In the genomic region with DNA sequence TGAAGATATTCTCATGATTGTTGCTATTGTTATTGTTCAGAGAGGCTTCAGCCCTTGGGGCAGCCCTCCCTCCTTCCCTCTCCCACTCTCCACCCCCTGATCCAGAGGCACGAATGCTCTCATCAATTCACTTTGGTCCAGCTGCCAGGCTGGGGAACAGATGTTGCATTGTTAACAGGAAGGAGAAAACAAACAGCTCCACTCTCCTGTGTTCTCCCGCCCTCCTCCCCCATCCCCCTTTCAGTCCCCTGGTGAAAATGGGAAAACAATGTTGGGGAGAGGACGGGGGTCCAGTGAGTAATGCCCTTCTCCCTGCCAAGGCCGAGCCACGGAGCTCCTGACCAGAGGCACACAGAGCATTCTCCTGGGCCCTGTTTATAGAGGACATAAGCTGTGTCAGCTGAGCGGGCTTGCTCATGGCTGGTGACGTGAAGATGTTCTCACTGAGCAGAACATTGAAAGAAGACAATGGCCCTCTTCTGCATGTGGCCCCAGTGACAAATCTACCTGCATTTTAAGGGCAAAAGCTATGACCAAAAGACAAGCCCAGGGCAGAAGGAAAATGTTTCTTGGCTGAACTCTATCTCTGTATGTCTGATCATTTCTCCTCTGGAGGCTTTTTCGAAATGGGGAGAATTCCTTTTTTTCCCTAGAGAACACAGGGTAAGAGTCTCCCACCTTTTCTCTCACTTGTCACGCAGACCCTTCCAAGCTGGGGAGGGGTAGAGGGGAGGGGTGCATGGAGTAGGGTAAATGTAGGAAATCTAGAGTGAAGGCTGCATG, we compare ENCODE assay signal across 12 cellular contexts.
DNase-seq lines count a peak whose midpoint lies in the region; ATAC-seq and TF ChIP-seq lines count a peak whose summit lies in the region.
"Had no signal": no experiment of that assay in that cellular context is flagged by ENCODE, and none has a peak within 500 bp of the region (broad histone marks: within the 10 kb centered on the region; RNA-seq: fewer than 3 reads in every experiment).

No MANE protein-coding gene starts in this region.

- 49 to 64% methylated on average over 9 of the region's 9 CpGs for WGBS in lower leg skin, 2 donors
- 57% methylated on average over 7 of the region's 9 CpGs for WGBS in mesenchymal stem cell

- no peak overlapping the region for H2BK12ac ChIP-seq in mesenchymal stem cell (ENCODE audit: low read length in 2 of 2)

- H3K36me3 Mint-ChIP-seq in activated T-cell treated with anti-CD3 and anti-CD28 coated beads, Interleukin-2, amount 50 U/mL, for 72 hours (ENCODE audit: insufficient read depth in 2 of 2), result peaks cover 0 to 1% of the 10 kb centered on the region in 2 donors

- no peak overlapping the region for H2BK5ac ChIP-seq in mesenchymal stem cell (ENCODE audit: low read depth, low read length, poor library complexity, severe bottlenecking)

- H3K79me1 ChIP-seq in mesenchymal stem cell (replicated peaks; ENCODE audit: low read length, poor library complexity, severe bottlenecking), result no peaks in the 10 kb centered on the region

- no peak overlapping the region for H4K8ac ChIP-seq in mesenchymal stem cell (ENCODE audit: low read length)

- no peak for TF ChIP-seq POLR2A in lower leg skin (IDR thresholded peaks at IDR 0.05)

- H3K18ac ChIP-seq in mesenchymal stem cell (ENCODE audit: low read depth in 1 of 2, low read length in 2 of 2), result no peak overlapping the region

- no peak overlapping the region for H3K4me3 ChIP-seq in lower leg skin (ENCODE audit: low read depth, poor library complexity, severe bottlenecking)
- H3K4me3 ChIP-seq in mesenchymal stem cell (ENCODE audit: insufficient read depth in 1 of 2, low read depth in 1 of 2, low read length in 2 of 2), result no peak overlapping the region

- no peak overlapping the region for H2AK5ac ChIP-seq in mesenchymal stem cell (ENCODE audit: low read length, severe bottlenecking)

- intact Hi-C loops in lower leg skin (cut with DNase I; ENCODE audit: low total_unique reads), result no loop called here

- no peak overlapping the region for H2AFZ ChIP-seq in mesenchymal stem cell (ENCODE audit: low read depth, low read length)

- H2BK120ac ChIP-seq in mesenchymal stem cell (ENCODE audit: low read depth, low read length), result no peak overlapping the region

- ATAC-seq in HG03159 (IDR thresholded peaks at IDR 0.05; ENCODE audit: unreplicated experiment) (no peak), HG03108 (IDR thresholded peaks at IDR 0.05; ENCODE audit: unreplicated experiment) (no peak)
- no peak for ATAC-seq in activated T-cell treated with anti-CD3 and anti-CD28 coated beads, Interleukin-2, amount 50 U/mL, for 72 hours (replicated peaks in 1 of 2)
- ATAC-seq: stimulated activated naive CD8-positive, alpha-beta T cell treated with anti-CD3 and anti-CD28 coated beads, Interleukin-15, Interleukin-2, amounts not matched to agents 100 U/mL and 50 U/mL, for 24 hours had no signal

- no peaks in the 10 kb centered on the region for H3K27me3 Mint-ChIP-seq in activated T-cell treated with anti-CD3 and anti-CD28 coated beads, Interleukin-2, amount 50 U/mL, for 72 hours (ENCODE audit: low read depth)

- no peak overlapping the region for H4K91ac ChIP-seq in mesenchymal stem cell (ENCODE audit: low read length)

- no peaks in the 10 kb centered on the region for H3K9me3 ChIP-seq in mesenchymal stem cell (ENCODE audit: control insufficient read depth, low read length)

- no peak overlapping the region for H3K9ac ChIP-seq in mesenchymal stem cell (ENCODE audit: low read length)

- H3K4ac ChIP-seq in mesenchymal stem cell (ENCODE audit: low read depth in 1 of 2, low read length in 2 of 2), result no peak overlapping the region

- H3K4me2 ChIP-seq in mesenchymal stem cell (ENCODE audit: low read length, poor library complexity, severe bottlenecking), result no peak overlapping the region

- no peaks in the 10 kb centered on the region for H3K27me3 ChIP-seq in mesenchymal stem cell (ENCODE audit: control insufficient read depth in 1 of 2, insufficient read depth in 1 of 2, low read length in 2 of 2)

- no peak overlapping the region for H3K27ac Mint-ChIP-seq in activated T-cell treated with anti-CD3 and anti-CD28 coated beads, Interleukin-2, amount 50 U/mL, for 72 hours

- no peaks in the 10 kb centered on the region for H3K36me3 ChIP-seq in mesenchymal stem cell (ENCODE audit: control insufficient read depth in 1 of 2, insufficient read depth in 2 of 2, low read depth in 1 of 2, low read length in 2 of 2)

- no peak overlapping the region for H2BK15ac ChIP-seq in mesenchymal stem cell (ENCODE audit: low read depth, poor library complexity, severe bottlenecking)

- no peaks in the 10 kb centered on the region for H3K4me1 ChIP-seq in mesenchymal stem cell (ENCODE audit: control insufficient read depth, insufficient read depth, low read depth, low read length)

- DNase-seq in AG08395 (ENCODE audit: low spot score) (peak; percentile 20), NCI-H2029 treated with DMSO at 0.1 percent for 48 hours (lab: John Stamatoyannopoulos, UW) (peak; percentile 70), caudate nucleus (lab: John Stamatoyannopoulos, UW) (peak in 59 of 61 donors; percentile 53 to 99 (median 90)), lower leg skin (ENCODE audit: low spot score in 2 of 2) (peak; percentile 75 to 92), mesenchymal stem cell (no peak)
- DNase-seq in activated T-cell treated with anti-CD3 and anti-CD28 coated beads, Interleukin-2, amount 50 U/mL, for 72 hours, result no peak
- DNase-seq: activated effector memory CD4-positive, alpha-beta T cell treated with Interleukin-2 at 50 U/mL for 16 hours; dermis blood vessel endothelial cell; NCI-H446 treated with DMSO at 0.1 percent for 48 hours; stimulated activated naive CD8-positive, alpha-beta T cell treated with anti-CD3 and anti-CD28 coated beads, Interleukin-15, Interleukin-2, amounts not matched to agents 100 U/mL and 50 U/mL, for 24 hours had no signal

- H3K9me3 Mint-ChIP-seq in activated T-cell treated with anti-CD3 and anti-CD28 coated beads, Interleukin-2, amount 50 U/mL, for 72 hours, result no peaks in the 10 kb centered on the region

- H3K4me1 Mint-ChIP-seq in activated T-cell treated with anti-CD3 and anti-CD28 coated beads, Interleukin-2, amount 50 U/mL, for 72 hours (ENCODE audit: low read depth), result peaks cover 12% of the 10 kb centered on the region

- H3K23ac ChIP-seq in mesenchymal stem cell (ENCODE audit: low read length in 2 of 2), result no peak overlapping the region

- no peak overlapping the region for H3K4me3 Mint-ChIP-seq in activated T-cell treated with anti-CD3 and anti-CD28 coated beads, Interleukin-2, amount 50 U/mL, for 72 hours

- no peak overlapping the region for H3K14ac ChIP-seq in mesenchymal stem cell (ENCODE audit: low read length in 2 of 2)

- H3K27ac ChIP-seq in caudate nucleus (ENCODE audit: low read depth, low read length) (peak overlapping the region; percentile 95), mesenchymal stem cell (ENCODE audit: low read length, poor library complexity, severe bottlenecking) (no peak overlapping the region)

- TF ChIP-seq CTCF in lower leg skin (IDR thresholded peaks at IDR 0.05), result no peak

Comparison
In these comparisons a context has a peak if more than half of its experiments do, and no peak if none do; other contexts are left out.
1. DNase-seq: peak in AG08395 (single experiment), NCI-H2029 treated with DMSO at 0.1 percent for 48 hours (single experiment), caudate nucleus (59 of 61) and lower leg skin (2 of 2); none in mesenchymal stem cell (single experiment) and activated T-cell treated with anti-CD3 and anti-CD28 coated beads, Interleukin-2, amount 50 U/mL, for 72 hours (0 of 2).